ENCODE assay signal across 9 cellular contexts in the genomic region with DNA sequence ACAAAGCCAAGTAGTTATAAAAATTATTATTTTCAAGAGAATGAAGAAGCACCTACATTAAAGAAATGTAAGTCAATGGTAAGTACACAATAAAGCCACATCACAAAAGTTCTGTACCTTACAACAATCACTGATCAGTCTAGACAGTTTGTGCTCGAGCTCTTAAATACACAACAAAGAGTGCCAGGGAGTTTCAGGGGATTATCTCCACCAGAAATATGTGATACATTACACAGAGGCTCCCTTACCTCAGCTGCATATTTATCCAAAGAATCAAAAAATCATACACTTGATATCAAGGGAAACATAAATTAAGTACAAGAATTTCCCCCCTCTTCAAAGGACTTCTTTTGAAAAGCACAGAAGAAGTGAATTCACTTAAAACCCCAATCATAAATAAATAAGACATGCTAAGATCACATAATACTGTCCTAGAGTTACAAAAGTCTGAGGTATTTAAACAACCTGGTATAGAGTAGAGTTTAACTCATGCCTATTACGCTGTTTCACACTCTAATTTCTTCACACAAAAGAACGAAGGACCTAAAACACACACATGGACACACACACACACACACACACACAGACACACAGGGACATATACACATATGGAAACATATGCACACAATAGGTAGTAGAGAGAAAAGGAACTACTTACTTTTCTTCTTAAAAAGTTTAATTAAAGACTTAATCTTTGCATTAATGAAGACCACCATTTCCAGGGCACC. TPM values are rescaled to one million over a fixed set of nuclear protein-coding genes. Genes with fewer than 3 reads are reported as not detected.
DNase-seq lines count a peak whose midpoint lies in the region; ATAC-seq, FAIRE-seq and TF ChIP-seq lines count a peak whose summit lies in the region.
"Had no signal": no experiment of that assay in that cellular context is flagged by ENCODE, and none has a peak within 500 bp of the region (broad histone marks: within the 10 kb centered on the region; RNA-seq: fewer than 3 reads in every experiment).

No MANE protein-coding gene starts in this region.

- H3K27ac ChIP-seq in keratinocyte (ENCODE audit: control insufficient read depth, insufficient read depth, low read length) = peak overlapping the region; percentile 81
- peak overlapping the region; percentile 84 for H3K27ac ChIP-seq in small intestine (ENCODE audit: low read depth in 1 of 2, low read length in 1 of 2)
- H3K27ac ChIP-seq in lower lobe of right lung = no peak overlapping the region
- H3K27ac ChIP-seq: testis had no signal

- H3K4me3 ChIP-seq in H7 (ENCODE audit: insufficient read depth, low read depth, low read length) (peak overlapping the region; percentile 15; the same call in 1 of the 2 replicates), keratinocyte (ENCODE audit: control insufficient read depth in 2 of 3, extremely low read depth in 1 of 3, insufficient read depth in 2 of 3, low read depth in 1 of 3, low read length in 3 of 3) (peak overlapping the region; percentile 38 to 83 (median 68)), small intestine (ENCODE audit: low read depth in 1 of 2, low read length in 2 of 2) (peak overlapping the region in 1 of 2 donors; percentile 81), lower lobe of right lung (no peak overlapping the region)
- H3K4me3 ChIP-seq: testis had no signal

- no peak for ATAC-seq in lower lobe of right lung

- intact Hi-C loops in lower lobe of right lung (cut with DNase I) = no loop called here

- dilution Hi-C loops in keratinocyte (cut with MboI; ENCODE audit: extremely low pct_ligation_motif_present, low sequenced_read_pairs) = no loop called here

- DNase-seq in H7 (no peak), SW480 (ENCODE audit: low spot score) (peak; percentile 36), keratinocyte (ENCODE audit: low read depth, low spot score) (no peak), small intestine (no peak), NCI-H2171 treated with DMSO at 0.1 percent for 48 hours (lab: John Stamatoyannopoulos, UW) (no peak), NCI-H2029 treated with DMSO at 0.1 percent for 48 hours (lab: John Stamatoyannopoulos, UW) (no peak), lower lobe of right lung (no peak)
- DNase-seq: activated T-cell treated with anti-CD3 and anti-CD28 coated beads for 4 hours, testis had no signal

- peaks cover 38% of the 10 kb centered on the region for H3K79me2 ChIP-seq in keratinocyte (ENCODE audit: control insufficient read depth, insufficient read depth, low read length)

- peak; percentile 41 for FAIRE-seq in keratinocyte (lab: Jason Lieb, UNC)
- no peak for FAIRE-seq in small intestine (lab: Jason Lieb, UNC)

- TF ChIP-seq CTCF in keratinocyte (optimal IDR thresholded peaks at IDR 0.05 in 1 of 3, IDR thresholded peaks at IDR 0.05 in 1 of 3, conservative IDR thresholded peaks at IDR 0.05 in 1 of 3; ENCODE audit: extremely low read depth in 1 of 3, insufficient read depth in 2 of 3, low read length in 3 of 3) (no peak), lower lobe of right lung (IDR thresholded peaks at IDR 0.05) (no peak)

- 10 to 57% (median 37%) methylated on average over 3 of the region's 3 CpGs for WGBS in small intestine, 3 donors

- H4K20me1 ChIP-seq in keratinocyte (ENCODE audit: control insufficient read depth, extremely low read depth, insufficient read depth, low read length) = no peaks in the 10 kb centered on the region

- no peaks in the 10 kb centered on the region for H3K9me1 ChIP-seq in keratinocyte (ENCODE audit: control insufficient read depth, extremely low read depth, insufficient read depth, low read length)

- H2AFZ ChIP-seq in keratinocyte (ENCODE audit: control insufficient read depth, low read length) = peak overlapping the region; percentile 17

- no peaks in the 10 kb centered on the region for H3K36me3 ChIP-seq in H7 (replicated peaks; ENCODE audit: control insufficient read depth, insufficient read depth, low read length)
- H3K36me3 ChIP-seq in keratinocyte (ENCODE audit: control insufficient read depth in 2 of 2, extremely low read depth in 1 of 2, insufficient read depth in 2 of 2, low read length in 2 of 2) = peaks cover 0 to 6% of the 10 kb centered on the region in 2 experiments
- H3K36me3 ChIP-seq in small intestine (ENCODE audit: control insufficient read depth in 2 of 2, insufficient read depth in 2 of 2, low read length in 2 of 2) = peaks cover 0 to 2% of the 10 kb centered on the region in 2 donors
- peaks cover 13% of the 10 kb centered on the region for H3K36me3 ChIP-seq in lower lobe of right lung

- H3K4me2 ChIP-seq in keratinocyte (ENCODE audit: control insufficient read depth, extremely low read depth, insufficient read depth, low read depth, low read length) = peak overlapping the region; percentile 99

- peak overlapping the region; percentile 72 for H3K9ac ChIP-seq in keratinocyte (ENCODE audit: control insufficient read depth, extremely low read depth, insufficient read depth, low read length)

- peaks cover 2% of the 10 kb centered on the region for H3K9me3 ChIP-seq in keratinocyte (ENCODE audit: control insufficient read depth, low read depth, low read length)
- no peaks in the 10 kb centered on the region for H3K9me3 ChIP-seq in small intestine (ENCODE audit: control insufficient read depth, low read depth)
- H3K9me3 ChIP-seq in lower lobe of right lung = no peaks in the 10 kb centered on the region
- H3K9me3 ChIP-seq: testis had no signal

- H3K4me1 ChIP-seq in keratinocyte (ENCODE audit: control insufficient read depth, extremely low read depth, insufficient read depth, low read length) (peaks cover 39% of the 10 kb centered on the region), small intestine (ENCODE audit: control insufficient read depth in 2 of 2, insufficient read depth in 1 of 2, low read depth in 1 of 2, low read length in 1 of 2) (peaks cover 6 to 7% of the 10 kb centered on the region in 2 donors), lower lobe of right lung (peaks cover 19% of the 10 kb centered on the region)
- H3K4me1 ChIP-seq: testis had no signal

- no peaks in the 10 kb centered on the region for H3K27me3 ChIP-seq in H7 (ENCODE audit: control insufficient read depth, insufficient read depth, low read length)
- H3K27me3 ChIP-seq in keratinocyte (ENCODE audit: control insufficient read depth, extremely low read depth, insufficient read depth, low read length) = no peaks in the 10 kb centered on the region
- no peaks in the 10 kb centered on the region for H3K27me3 ChIP-seq in small intestine (ENCODE audit: control insufficient read depth in 2 of 2, insufficient read depth in 2 of 2, low read length in 2 of 2)
- no peaks in the 10 kb centered on the region for H3K27me3 ChIP-seq in lower lobe of right lung (ENCODE audit: low read depth)
- H3K27me3 ChIP-seq: testis had no signal

RNA-seq across cellular contexts. Expression of a gene that starts 0.6 kb away (rescaled TPM):
- 13.3 and 14.8 TPM in 2 replicates for total RNA-seq in H7 (2014; rRNA removed; shearing (Covaris generic))
- polyA plus RNA-seq in keratinocyte = 8.5 to 28.1 TPM (median 11.8 TPM) in 3 replicates
- polyA plus RNA-seq in keratinocyte (2011; ENCODE audit: low read depth) = 7.0 TPM
- polyA plus RNA-seq in keratinocyte (2011; cell fraction: cytosol; rRNA removed) = 10.9 and 11.5 TPM in 2 replicates
- polyA plus RNA-seq in keratinocyte (2011; cell fraction: nucleus; rRNA removed) = 41.8 and 45.0 TPM in 2 replicates
- 14.3 and 18.7 TPM in 2 replicates for polyA plus RNA-seq in keratinocyte (2012; ENCODE audit: low replicate concordance)
- polyA minus RNA-seq in keratinocyte = 46.0 to 90.2 TPM (median 66.3 TPM) in 3 replicates
- polyA minus RNA-seq in keratinocyte (2011; cell fraction: cytosol; rRNA and poly(A)+ RNA removed) = 22.4 TPM
- polyA minus RNA-seq in keratinocyte (2011; cell fraction: nucleus; rRNA and poly(A)+ RNA removed) = 45.9 and 95.6 TPM in 2 replicates
- 10 to 100 TPM; 11.3 to 26.4 (median 21.3) TPM for polyA plus RNA-seq in small intestine
- total RNA-seq in lower lobe of right lung = 63.7 TPM
